Comparison of ENCODE assay signal across 8 cellular contexts in genomic region chr16:76653390-76654026, GRCh38.
A peak's percentile ranks its signal among the peaks of the same experiment; 100 is the strongest.
DNase-seq lines count a peak whose midpoint lies in the region; ATAC-seq and TF ChIP-seq lines count a peak whose summit lies in the region.

No MANE protein-coding gene starts in this region.

- 3% methylated on average over 3 of the region's 3 CpGs for WGBS in smooth muscle cell (ENCODE audit: low lambda C conversion rate)

- no peaks in the 10 kb centered on the region for H3K4me1 Mint-ChIP-seq in naive thymus-derived CD8-positive, alpha-beta T cell

- H3K4me3 Mint-ChIP-seq in naive thymus-derived CD8-positive, alpha-beta T cell = no peak overlapping the region

- H3K79me2 ChIP-seq in smooth muscle cell (ENCODE audit: low read depth) = no peaks in the 10 kb centered on the region

- H3K27me3 Mint-ChIP-seq in naive thymus-derived CD8-positive, alpha-beta T cell = peaks cover 0 to 4% (median 0%) of the 10 kb centered on the region in 5 donors

- no peak overlapping the region for H3K4me3 ChIP-seq in smooth muscle cell

- H3K36me3 ChIP-seq in smooth muscle cell (ENCODE audit: low read depth) = no peaks in the 10 kb centered on the region

- no peaks in the 10 kb centered on the region for H4K20me1 ChIP-seq in smooth muscle cell (ENCODE audit: low read depth)

- H3F3A ChIP-seq in smooth muscle cell (ENCODE audit: low read depth) = no peaks in the 10 kb centered on the region

- TF ChIP-seq CTCF in foreskin keratinocyte (conservative IDR thresholded peaks at IDR 0.05) = peak; percentile 67
- peak; percentile 64 for TF ChIP-seq CTCF in smooth muscle cell (IDR thresholded peaks at IDR 0.05; ENCODE audit: borderline replicate concordance, insufficient read depth, poor library complexity, severe bottlenecking)

- H2AFZ ChIP-seq in smooth muscle cell (ENCODE audit: low read depth) = no peak overlapping the region

- no peak overlapping the region for H3K27ac Mint-ChIP-seq in naive thymus-derived CD8-positive, alpha-beta T cell

- H3K36me3 Mint-ChIP-seq in naive thymus-derived CD8-positive, alpha-beta T cell = no peaks in the 10 kb centered on the region

- H3K4me1 ChIP-seq in foreskin keratinocyte (no peaks in the 10 kb centered on the region), smooth muscle cell (ENCODE audit: low read depth) (no peaks in the 10 kb centered on the region)

- H3K27ac ChIP-seq in foreskin keratinocyte (no peak overlapping the region), smooth muscle cell (ENCODE audit: low read depth) (no peak overlapping the region)

- DNase-seq in DMS 273 (lab: John Stamatoyannopoulos, UW; ENCODE audit: unreplicated experiment) (peak; percentile 91), LoVo (ENCODE audit: low spot score) (peak; percentile 44), RPMI7951 (ENCODE audit: low read depth) (peak; percentile 18), foreskin keratinocyte (peak in 1 of 2 donors; percentile 57), smooth muscle cell (lab: John Stamatoyannopoulos, UW; ENCODE audit: unreplicated experiment) (no peak)
- no peak for DNase-seq in stimulated activated CD4-positive, alpha-beta T cell treated with anti-CD3 and anti-CD28 coated beads, Interleukin-2, amount 100 ng/mL, for 48 hours
- no peak for DNase-seq in naive thymus-derived CD8-positive, alpha-beta T cell

- H3K9ac ChIP-seq in smooth muscle cell (ENCODE audit: low read depth) = no peak overlapping the region

- ATAC-seq in GM21526 (IDR thresholded peaks at IDR 0.05; ENCODE audit: low FRiP score, unreplicated experiment) = peak; percentile 75
- ATAC-seq in foreskin keratinocyte = peak; percentile 73
- no peak for ATAC-seq in naive thymus-derived CD8-positive, alpha-beta T cell

- H3K27me3 ChIP-seq in foreskin keratinocyte (no peaks in the 10 kb centered on the region), smooth muscle cell (ENCODE audit: low read depth) (peaks cover 4% of the 10 kb centered on the region)

- peaks cover 0 to 11% (median 3%) of the 10 kb centered on the region in 9 donors for H3K9me3 Mint-ChIP-seq in naive thymus-derived CD8-positive, alpha-beta T cell

- H3K4me2 ChIP-seq in smooth muscle cell = no peak overlapping the region

- H3K9me3 ChIP-seq in smooth muscle cell (replicated peaks; ENCODE audit: low read depth) = no peaks in the 10 kb centered on the region

- POLR2A ChIA-PET in naive thymus-derived CD8-positive, alpha-beta T cell (lab: Charles Lee) = no interaction called here

Comparison
In these comparisons a context has a peak if more than half of its experiments do, and no peak if none do; other contexts are left out.
1. DNase-seq: peak in DMS 273 (single experiment), LoVo (single experiment) and RPMI7951 (single experiment); none in smooth muscle cell (single experiment), stimulated activated CD4-positive, alpha-beta T cell treated with anti-CD3 and anti-CD28 coated beads, Interleukin-2, amount 100 ng/mL, for 48 hours (0 of 2) and naive thymus-derived CD8-positive, alpha-beta T cell (0 of 10).
2. ATAC-seq: peak in GM21526 (single experiment) and foreskin keratinocyte (single experiment); none in naive thymus-derived CD8-positive, alpha-beta T cell (0 of 2).